In genomic region chr2:188798159-188798558, GRCh38 we compare ENCODE assay signal across 21 cellular contexts.
DNase-seq lines count a peak whose midpoint lies in the region; ATAC-seq and TF ChIP-seq lines count a peak whose summit lies in the region.
"Had no signal": no experiment of that assay in that cellular context is flagged by ENCODE, and none has a peak within 500 bp of the region (broad histone marks: within the 10 kb centered on the region; RNA-seq: fewer than 3 reads in every experiment).

No MANE protein-coding gene starts in this region.

- peak overlapping the region; percentile 9 for H3K27ac ChIP-seq in hepatocyte
- no peak overlapping the region for H3K27ac ChIP-seq in WERI-Rb-1
- no peak overlapping the region for H3K27ac ChIP-seq in heart right ventricle
- H3K27ac ChIP-seq: breast epithelium, left lung, RWPE1, tibial artery had no signal

- TF ChIP-seq CTCF in hepatocyte (IDR thresholded peaks at IDR 0.05; ENCODE audit: poor library complexity), result no peak
- TF ChIP-seq CTCF in WERI-Rb-1 (IDR thresholded peaks at IDR 0.05; ENCODE audit: low read depth, low read length), result no peak
- TF ChIP-seq CTCF in heart right ventricle (IDR thresholded peaks at IDR 0.05), result no peak

- H3K4me1 ChIP-seq in hepatocyte (ENCODE audit: insufficient read depth) (no peaks in the 10 kb centered on the region), heart right ventricle (peaks cover 0 to 6% (median 0%) of the 10 kb centered on the region in 9 donors)
- H3K4me1 ChIP-seq: breast epithelium, left lung, tibial artery had no signal

- H3K9me3 ChIP-seq in hepatocyte (ENCODE audit: low read depth), result no peaks in the 10 kb centered on the region
- H3K9me3 ChIP-seq in WERI-Rb-1 (ENCODE audit: severe bottlenecking), result peaks cover 2% of the 10 kb centered on the region
- H3K9me3 ChIP-seq in heart right ventricle, result peaks cover 0 to 26% (median 10%) of the 10 kb centered on the region in 11 donors

- no peaks in the 10 kb centered on the region for H4K20me1 ChIP-seq in hepatocyte (ENCODE audit: insufficient read depth, poor library complexity, severe bottlenecking)

- H3K4me3 ChIP-seq in hepatocyte, result no peak overlapping the region
- H3K4me3 ChIP-seq in WERI-Rb-1 (ENCODE audit: low read depth, low read length), result no peak overlapping the region
- H3K4me3 ChIP-seq in heart right ventricle, result no peak overlapping the region
- H3K4me3 ChIP-seq: breast epithelium, left lung, tibial artery had no signal

- no peak overlapping the region for H2AFZ ChIP-seq in hepatocyte

- ATAC-seq in HG02973 (IDR thresholded peaks at IDR 0.05; ENCODE audit: unreplicated experiment), result no peak
- no peak for ATAC-seq in stimulated activated naive CD8-positive, alpha-beta T cell treated with anti-CD3 and anti-CD28 coated beads, Interleukin-15, Interleukin-2, amounts not matched to agents 100 U/mL and 50 U/mL, for 24 hours
- ATAC-seq in heart right ventricle, result no peak
- ATAC-seq: CD8-positive, alpha-beta T cell; left lung; T-cell had no signal

- H3K4me2 ChIP-seq in hepatocyte, result no peak overlapping the region

- H3K79me2 ChIP-seq in hepatocyte, result no peaks in the 10 kb centered on the region

- H3K36me3 ChIP-seq in hepatocyte (replicated peaks; ENCODE audit: insufficient read depth, low read depth) (no peaks in the 10 kb centered on the region), WERI-Rb-1 (no peaks in the 10 kb centered on the region), heart right ventricle (no peaks in the 10 kb centered on the region)
- H3K36me3 ChIP-seq: left lung, tibial artery had no signal

- H3K27me3 ChIP-seq in hepatocyte (no peaks in the 10 kb centered on the region), WERI-Rb-1 (ENCODE audit: insufficient read depth, low read depth, severe bottlenecking) (no peaks in the 10 kb centered on the region), heart right ventricle (no peaks in the 10 kb centered on the region)
- H3K27me3 ChIP-seq: breast epithelium, left lung, tibial artery had no signal

- 62% methylated on average over 4 of the region's 4 CpGs for WGBS in hepatocyte (ENCODE audit: low lambda C conversion rate, missing lambda C conversion rate)
- 32 to 41% methylated on average over 4 of the region's 4 CpGs for WGBS in heart right ventricle, 2 donors

- intact Hi-C loops in heart right ventricle (cut with DNase I), result no loop called here

- no peaks in the 10 kb centered on the region for H3K9me2 ChIP-seq in hepatocyte (replicated peaks; ENCODE audit: insufficient read depth)

- DNase-seq in AG20443 (ENCODE audit: low spot score) (peak; percentile 33), LHCN-M2 (ENCODE audit: low read depth) (peak; percentile 92), dermis blood vessel endothelial cell (peak; percentile 85), hepatocyte (ENCODE audit: low spot score) (peak; percentile 9), WERI-Rb-1 (no peak), heart right ventricle (no peak)
- DNase-seq in stimulated activated naive CD8-positive, alpha-beta T cell treated with anti-CD3 and anti-CD28 coated beads, Interleukin-15, Interleukin-2, amounts not matched to agents 100 U/mL and 50 U/mL, for 24 hours, result no peak
- DNase-seq: activated CD4-positive, alpha-beta T cell treated with anti-CD3 and anti-CD28 coated beads for 48 hours; CD8-positive, alpha-beta T cell; DMS79 treated with DMSO at 0.1 percent for 48 hours; head of caudate nucleus; Kasumi-1; left lung; NCI-H1105; NCI-H510A; stimulated activated CD4-positive, alpha-beta T cell treated with anti-CD3 and anti-CD28 coated beads, Interleukin-2, amount 100 ng/mL, for 48 hours; T-cell; tibial artery had no signal

Comparison
In these comparisons a context has a peak if more than half of its experiments do, and no peak if none do; other contexts are left out.
1. DNase-seq: peak in AG20443 (single experiment), LHCN-M2 (single experiment), dermis blood vessel endothelial cell (single experiment) and hepatocyte (single experiment); none in WERI-Rb-1 (single experiment), stimulated activated naive CD8-positive, alpha-beta T cell treated with anti-CD3 and anti-CD28 coated beads, Interleukin-15, Interleukin-2, amounts not matched to agents 100 U/mL and 50 U/mL, for 24 hours (single experiment) and heart right ventricle (0 of 2).